ENCODE assay signal across 8 cellular contexts in the genomic region with DNA sequence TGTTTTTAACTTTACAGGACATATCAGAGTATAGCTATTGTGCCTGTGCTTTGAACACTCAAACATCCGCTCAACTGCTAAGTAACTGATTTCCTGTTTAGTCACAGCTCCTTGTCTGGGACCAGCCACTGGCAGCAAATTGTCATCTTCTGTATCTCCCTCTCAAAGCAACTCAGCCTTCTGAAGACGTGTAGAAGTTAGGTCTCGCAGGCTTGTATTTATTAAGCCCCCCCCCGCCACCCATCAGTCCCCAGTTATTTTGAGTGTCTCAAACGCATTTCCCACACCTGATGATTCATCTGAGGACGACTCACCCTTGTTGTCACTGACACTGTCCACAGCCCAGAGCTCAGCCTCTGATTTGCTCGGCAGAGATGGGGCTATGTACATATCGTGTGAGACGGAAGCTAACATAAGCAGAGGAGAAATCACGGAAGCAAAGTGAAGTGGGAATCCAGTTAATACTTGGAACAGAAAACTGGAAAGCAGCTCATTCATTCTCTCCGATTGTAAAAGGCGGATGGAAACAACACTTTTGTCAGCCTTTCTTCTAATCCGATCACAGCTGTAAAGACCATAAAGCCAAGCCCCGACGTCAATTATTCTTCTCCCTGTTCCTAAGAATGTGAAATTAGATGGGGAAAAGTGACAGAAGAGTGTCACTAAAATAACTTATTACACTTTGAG.
DNase-seq lines count a peak whose midpoint lies in the region; ATAC-seq and TF ChIP-seq lines count a peak whose summit lies in the region.

No MANE protein-coding gene starts in this region.

- H3K36me3 ChIP-seq in HAP-1 (replicated peaks) (no peaks in the 10 kb centered on the region), liver (ENCODE audit: control insufficient read depth in 4 of 4, insufficient read depth in 3 of 4, low read depth in 1 of 4, low read length in 3 of 4) (no peaks in the 10 kb centered on the region)

- H3K9ac ChIP-seq in liver (ENCODE audit: low read depth in 1 of 2, low read length in 2 of 2), result peak overlapping the region in 1 of 2 donors; percentile 60

- peak overlapping the region; percentile 97 for H3K27ac Mint-ChIP-seq in activated naive CD8-positive, alpha-beta T cell treated with anti-CD3 and anti-CD28 coated beads, Interleukin-2, amount 10 ng/mL, durations not matched to agents 7 days and 5 days

- WGBS in liver, result 65% methylated on average over 15 of the region's 15 CpGs

- peak overlapping the region; percentile 42 to 62 for H3K27ac ChIP-seq in liver (ENCODE audit: low read depth in 1 of 2, low read length in 2 of 2)

- no peak for TF ChIP-seq RAD21 in liver (IDR thresholded peaks at IDR 0.05)

- H3K9me3 ChIP-seq in HAP-1, result no peaks in the 10 kb centered on the region
- H3K9me3 ChIP-seq in liver (ENCODE audit: control insufficient read depth in 4 of 4, low read length in 3 of 4), result no peaks in the 10 kb centered on the region

- H3K4me1 ChIP-seq in HAP-1 (peaks cover 50% of the 10 kb centered on the region), liver (ENCODE audit: control insufficient read depth in 4 of 4, insufficient read depth in 4 of 4, low read length in 3 of 4) (peaks cover 0 to 5% (median 1%) of the 10 kb centered on the region in 4 donors)

- no peaks in the 10 kb centered on the region for H3K27me3 Mint-ChIP-seq in activated naive CD8-positive, alpha-beta T cell treated with anti-CD3 and anti-CD28 coated beads, Interleukin-2, amount 10 ng/mL, durations not matched to agents 7 days and 5 days

- H3K9me3 Mint-ChIP-seq in activated naive CD8-positive, alpha-beta T cell treated with anti-CD3 and anti-CD28 coated beads, Interleukin-2, amount 10 ng/mL, durations not matched to agents 7 days and 5 days, result peaks cover 1% of the 10 kb centered on the region

- H3K36me3 Mint-ChIP-seq in activated naive CD8-positive, alpha-beta T cell treated with anti-CD3 and anti-CD28 coated beads, Interleukin-2, amount 10 ng/mL, durations not matched to agents 7 days and 5 days, result peaks cover 17% of the 10 kb centered on the region

- peak; percentile 95 for ATAC-seq in activated naive CD8-positive, alpha-beta T cell treated with anti-CD3 and anti-CD28 coated beads, Interleukin-2, amount 10 ng/mL, durations not matched to agents 7 days and 5 days (ENCODE audit: low read depth)
- ATAC-seq in HG02973 (IDR thresholded peaks at IDR 0.05; ENCODE audit: unreplicated experiment) (no peak), GM21723 (IDR thresholded peaks at IDR 0.05; ENCODE audit: unreplicated experiment) (no peak)

- peak; percentile 43 to 79 for DNase-seq in HAP-1 (ENCODE audit: low spot score in 2 of 2)
- peak; percentile 90 to 93 for DNase-seq in SW 1271 (lab: John Stamatoyannopoulos, UW)
- peak; percentile 55 for DNase-seq in activated naive CD8-positive, alpha-beta T cell treated with anti-CD3 and anti-CD28 coated beads, Interleukin-2, amount 10 ng/mL, durations not matched to agents 7 days and 5 days
- DNase-seq in stimulated activated CD4-positive, alpha-beta T cell treated with anti-CD3 and anti-CD28 coated beads, TNF-alpha, amount 100 ng/mL, for 48 hours (ENCODE audit: low read depth in 3 of 3), result peak; percentile 39 to 64 (median 57)
- DNase-seq in NCI-H146 (lab: John Stamatoyannopoulos, UW), result no peak

- peak overlapping the region; percentile 85 for H3K4me3 Mint-ChIP-seq in activated naive CD8-positive, alpha-beta T cell treated with anti-CD3 and anti-CD28 coated beads, Interleukin-2, amount 10 ng/mL, durations not matched to agents 7 days and 5 days

- H3K4me1 Mint-ChIP-seq in activated naive CD8-positive, alpha-beta T cell treated with anti-CD3 and anti-CD28 coated beads, Interleukin-2, amount 10 ng/mL, durations not matched to agents 7 days and 5 days, result peaks cover 58% of the 10 kb centered on the region

- H3K4me3 ChIP-seq in HAP-1, result peak overlapping the region; percentile 8
- H3K4me3 ChIP-seq in liver (ENCODE audit: low read depth in 1 of 3, low read length in 3 of 3), result no peak overlapping the region

- POLR2A ChIA-PET in activated naive CD8-positive, alpha-beta T cell treated with anti-CD3 and anti-CD28 coated beads, Interleukin-2, amount 10 ng/mL, durations not matched to agents 7 days and 5 days (lab: Charles Lee), result interaction anchor here (0.6 to 5.9 kb wide), 21 partner anchors 9 to 75 kb away, joined by 3 to 156 read pairs (median 6); partner anchors contain the start of gene PITPNC1

- in situ Hi-C loops in HAP-1 (cut with MboI; ENCODE audit: low sequenced_read_pairs), result no loop called here

- no peak for TF ChIP-seq CTCF in liver (IDR thresholded peaks at IDR 0.05; ENCODE audit: low read depth, low read length, missing input control)

- H3K27me3 ChIP-seq in HAP-1 (ENCODE audit: low read depth) (no peaks in the 10 kb centered on the region), liver (ENCODE audit: control insufficient read depth in 4 of 4, insufficient read depth in 4 of 4, low read length in 3 of 4) (no peaks in the 10 kb centered on the region)

TF ChIP-seq in liver, 16 proteins besides CTCF, POLR2A, EP300 and RAD21:
- no peak for TF ChIP-seq YY1 (IDR thresholded peaks at IDR 0.05)
- TF ChIP-seq ZBTB33 (IDR thresholded peaks at IDR 0.05), result no peak
- TF ChIP-seq GABPA (IDR thresholded peaks at IDR 0.05 in 1 of 2, conservative IDR thresholded peaks at IDR 0.05 in 1 of 2), result no peak
- no peak for TF ChIP-seq NR2F2 (IDR thresholded peaks at IDR 0.05)
- TF ChIP-seq RXRA (IDR thresholded peaks at IDR 0.05), result no peak
- TF ChIP-seq TAF1 (conservative IDR thresholded peaks at IDR 0.05), result no peak
- no peak for TF ChIP-seq MAX (IDR thresholded peaks at IDR 0.05)
- TF ChIP-seq SP1 (IDR thresholded peaks at IDR 0.05), result no peak
